ENCODE assay signal across 8 cellular contexts in genomic region chr17:51461578-51462004, GRCh38.
DNase-seq lines count a peak whose midpoint lies in the region; ATAC-seq and TF ChIP-seq lines count a peak whose summit lies in the region.

No MANE protein-coding gene starts in this region.

- no peak overlapping the region for H3K4me3 ChIP-seq in H7 (ENCODE audit: insufficient read depth, low read depth, low read length)
- no peak overlapping the region for H3K4me3 ChIP-seq in right lobe of liver

- TF ChIP-seq CTCF in VCaP (conservative IDR thresholded peaks at IDR 0.05) (peak; percentile 99), right lobe of liver (IDR thresholded peaks at IDR 0.05) (peak; percentile 53 to 85 (median 80))

- no peaks in the 10 kb centered on the region; the same call in 1 of the 2 replicates for H3K27me3 ChIP-seq in H7 (ENCODE audit: control insufficient read depth, insufficient read depth, low read length)
- no peaks in the 10 kb centered on the region for H3K27me3 ChIP-seq in right lobe of liver

- H3K36me3 ChIP-seq in H7 (replicated peaks; ENCODE audit: control insufficient read depth, insufficient read depth, low read length): no peaks in the 10 kb centered on the region
- no peaks in the 10 kb centered on the region for H3K36me3 ChIP-seq in right lobe of liver

- TF ChIP-seq POLR2A in right lobe of liver (IDR thresholded peaks at IDR 0.05): no peak

- H3K4me1 ChIP-seq in right lobe of liver: no peaks in the 10 kb centered on the region

- intact Hi-C loops in right lobe of liver (cut with DNase I): no loop called here

- H3K27ac ChIP-seq in VCaP (peak overlapping the region; percentile 30; the same call in 1 of the 2 replicates), right lobe of liver (no peak overlapping the region)

- 50% methylated on average over 1 of the region's 11 CpGs for WGBS in right lobe of liver (ENCODE audit: insufficient coverage, low coverage, low lambda C conversion rate, missing lambda C conversion rate)

- peak; percentile 93 to 97 (median 95) for ATAC-seq in right lobe of liver
- ATAC-seq in HG03135 (IDR thresholded peaks at IDR 0.05; ENCODE audit: unreplicated experiment): no peak

- DNase-seq in EL (peak; percentile 74), H7 (peak; percentile 71), NCI-H146 (lab: John Stamatoyannopoulos, UW) (peak; percentile 69), cerebellar cortex (ENCODE audit: low spot score) (peak; percentile 91), right lobe of liver (peak; percentile 61 to 71 (median 63))
- DNase-seq in stimulated activated CD8-positive, alpha-beta memory T cell treated with anti-CD3 and anti-CD28 coated beads, Interleukin-4, amount 100 ng/mL, for 48 hours: peak; percentile 64

- H3K9me3 ChIP-seq in right lobe of liver: no peaks in the 10 kb centered on the region
